8 cellular contexts compared by ENCODE assay signal in the genomic region with DNA sequence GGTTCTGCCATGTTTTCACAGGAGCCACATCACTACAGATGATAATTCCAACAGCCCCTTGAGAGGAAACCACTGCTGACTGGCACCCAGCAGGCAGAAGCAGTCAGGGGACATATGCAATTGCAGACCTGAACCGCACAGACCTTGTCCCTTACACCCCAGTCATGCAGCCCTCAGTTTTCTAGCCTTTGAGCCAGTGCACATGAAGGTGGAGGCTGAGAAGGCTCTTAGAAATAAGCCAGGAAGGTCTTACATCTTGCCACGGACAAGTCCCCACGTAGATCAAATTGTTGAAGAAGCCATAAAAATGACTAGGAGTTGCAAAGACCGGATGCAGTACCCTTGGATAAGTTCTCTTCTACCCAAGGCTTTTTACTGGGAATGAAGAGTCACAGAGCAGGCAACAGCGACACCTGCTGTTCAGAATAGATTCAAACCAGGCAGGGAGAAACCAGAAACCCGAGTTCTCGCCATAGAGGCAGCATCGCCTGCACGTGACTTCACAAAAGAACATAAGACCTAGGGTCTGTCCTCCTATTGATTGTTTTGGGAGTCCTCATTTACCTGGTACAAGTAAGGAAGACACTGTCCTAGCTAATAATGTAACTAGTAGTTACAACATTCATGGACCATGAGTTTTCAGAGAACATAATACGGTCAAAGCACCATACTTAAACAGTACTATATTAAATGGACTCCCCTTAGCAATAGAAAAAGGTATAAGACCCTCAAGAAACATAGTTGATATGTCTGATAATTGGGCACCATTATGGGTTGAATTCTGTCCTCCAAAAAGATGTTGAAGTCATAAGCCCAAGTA. TPM values are rescaled to one million over a fixed set of nuclear protein-coding genes. Genes with fewer than 3 reads are reported as not detected.
DNase-seq lines count a peak whose midpoint lies in the region; ATAC-seq and TF ChIP-seq lines count a peak whose summit lies in the region.

No MANE protein-coding gene starts in this region.

- no peak overlapping the region for H3K9ac ChIP-seq in trophoblast cell (ENCODE audit: low read length)

- no peak for TF ChIP-seq POLR2A in uterus (IDR thresholded peaks at IDR 0.05)

- intact Hi-C loops in uterus (cut with DNase I; ENCODE audit: low total_unique reads): loop anchor here (5.0 kb wide), 1 partner anchor 377 kb away; no protein-coding TSS in a partner anchor

- H3K4ac ChIP-seq in trophoblast cell (ENCODE audit: low read depth, low read length): no peak overlapping the region

- TF ChIP-seq CTCF in AG10803 (conservative IDR thresholded peaks at IDR 0.05; ENCODE audit: low read length) (peak; percentile 95), uterus (IDR thresholded peaks at IDR 0.05) (peak; percentile 80 to 87 (median 86))

- no peak overlapping the region for H2AFZ ChIP-seq in trophoblast cell (ENCODE audit: insufficient read depth, low read length, poor library complexity)

- DNase-seq in AG10803 (ENCODE audit: low read depth) (peak; percentile 71), LHCN-M2 (ENCODE audit: low read depth) (peak; percentile 73), RPMI7951 (ENCODE audit: low read depth) (peak; percentile 73), germinal center (ENCODE audit: low spot score) (peak; percentile 72), trophoblast cell (peak; percentile 76 to 91), uterus (peak; percentile 56 to 64)
- DNase-seq in activated effector memory CD4-positive, alpha-beta T cell treated with anti-CD3 and anti-CD28 coated beads, Interleukin-2, amount 50 U/mL, for 16 hours: peak; percentile 78

- no peak overlapping the region for H2AK5ac ChIP-seq in trophoblast cell (ENCODE audit: low read length)

- H3K18ac ChIP-seq in trophoblast cell (ENCODE audit: low read length): no peak overlapping the region

- no peak overlapping the region for H2BK120ac ChIP-seq in trophoblast cell (ENCODE audit: insufficient read depth, low read length, poor library complexity)

- H3K4me3 ChIP-seq in AG10803 (ENCODE audit: low read length): no peak overlapping the region
- no peak overlapping the region for H3K4me3 ChIP-seq in trophoblast cell (ENCODE audit: low read depth, low read length)
- no peak overlapping the region for H3K4me3 ChIP-seq in uterus

- H3K36me3 ChIP-seq in trophoblast cell (ENCODE audit: control insufficient read depth in 1 of 2, insufficient read depth in 2 of 2, low read length in 2 of 2) (no peaks in the 10 kb centered on the region), uterus (no peaks in the 10 kb centered on the region)

- H3K79me2 ChIP-seq in trophoblast cell (ENCODE audit: control insufficient read depth, insufficient read depth, low read length, poor library complexity): no peaks in the 10 kb centered on the region

- H3K23ac ChIP-seq in trophoblast cell (ENCODE audit: low read length): no peak overlapping the region

- no peak overlapping the region for H3K14ac ChIP-seq in trophoblast cell (ENCODE audit: low read length)

- H3K4me2 ChIP-seq in trophoblast cell (ENCODE audit: low read length): no peak overlapping the region

- peak overlapping the region; percentile 5 for H4K91ac ChIP-seq in trophoblast cell (ENCODE audit: low read depth, low read length)

- H3K4me1 ChIP-seq in trophoblast cell (ENCODE audit: control insufficient read depth in 1 of 2, insufficient read depth in 2 of 2, low read length in 2 of 2) (peaks cover 0 to 5% of the 10 kb centered on the region in 2 experiments), uterus (no peaks in the 10 kb centered on the region)

- H4K12ac ChIP-seq in trophoblast cell (ENCODE audit: low read depth, low read length): no peak overlapping the region

- H3K27me3 ChIP-seq in trophoblast cell (ENCODE audit: insufficient read depth, low read length): no peaks in the 10 kb centered on the region
- no peaks in the 10 kb centered on the region for H3K27me3 ChIP-seq in uterus

- WGBS in trophoblast cell (ENCODE audit: extremely low coverage, insufficient coverage, insufficient read length): no CpG with 5 or more reads among the region's 10 CpGs

- H2BK12ac ChIP-seq in trophoblast cell (ENCODE audit: low read length): no peak overlapping the region

- no peak overlapping the region for H3K27ac ChIP-seq in trophoblast cell (ENCODE audit: low read depth, low read length)
- no peak overlapping the region for H3K27ac ChIP-seq in uterus

- H3K9me3 ChIP-seq in trophoblast cell (ENCODE audit: insufficient read depth, low read depth, low read length) (no peaks in the 10 kb centered on the region), uterus (no peaks in the 10 kb centered on the region)

- no peak overlapping the region for H4K8ac ChIP-seq in trophoblast cell (ENCODE audit: low read depth, low read length)

- ATAC-seq in GM18907 (IDR thresholded peaks at IDR 0.05; ENCODE audit: unreplicated experiment): peak; percentile 58

- H2BK5ac ChIP-seq in trophoblast cell (ENCODE audit: low read depth, low read length, poor library complexity): no peak overlapping the region

- H3K79me1 ChIP-seq in trophoblast cell (ENCODE audit: low read length): peaks cover 4% of the 10 kb centered on the region

RNA-seq across cellular contexts. Expression of a gene that starts 11.1 kb away (rescaled TPM):
- total RNA-seq in LHCN-M2 (2014; rRNA removed) (not detected in 2 replicates), uterus (1 to 10 TPM in 2 of 4 donors, not detected in 2; 1.2 to 3.5 TPM)
- polyA plus RNA-seq in LHCN-M2 (2012): not detected
- total RNA-seq in RPMI7951 (2014; rRNA removed; shearing (Covaris generic)): 78.6 and 89.9 TPM in 2 replicates
- polyA plus RNA-seq in trophoblast cell (2013): 3.9 and 4.2 TPM in 2 replicates

Comparison
In these comparisons a context has a peak if more than half of its experiments do, and no peak if none do; other contexts are left out.
1. RNA of a gene that starts 11.1 kb away (total RNA-seq): 78.6 to 89.9 TPM in RPMI7951; 1.2 to 3.5 TPM in uterus and not detected in LHCN-M2; every median in the first group is over 10 times any median in the second.
2. Peak in every context shown above with its lines, with median percentiles within 50 percentile points of each other: DNase-seq.